ENCODE assay signal across 15 cellular contexts in the genomic region with DNA sequence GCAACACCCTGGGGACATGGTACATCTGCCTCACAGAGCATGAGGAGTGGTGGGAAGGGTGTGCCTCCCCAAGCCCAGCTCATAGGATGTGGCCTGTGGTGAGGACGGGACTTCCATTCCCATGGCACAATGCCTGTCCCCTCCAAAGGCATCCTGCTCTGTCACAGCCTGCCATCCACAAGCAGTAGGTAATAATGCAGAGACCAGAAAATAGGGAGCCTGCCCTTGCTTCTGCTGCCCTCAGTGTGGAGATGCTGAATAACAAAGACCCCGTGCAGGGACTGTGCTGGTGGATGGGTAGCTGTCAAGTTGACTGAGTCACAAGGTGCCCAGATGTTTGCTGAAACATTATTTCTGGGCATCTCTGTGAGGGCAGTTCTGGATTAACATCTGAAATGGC.
DNase-seq lines count a peak whose midpoint lies in the region; ATAC-seq and TF ChIP-seq lines count a peak whose summit lies in the region.
"Had no signal": no experiment of that assay in that cellular context is flagged by ENCODE, and none has a peak within 500 bp of the region (broad histone marks: within the 10 kb centered on the region; RNA-seq: fewer than 3 reads in every experiment).

No MANE protein-coding gene starts in this region.

- H3K27me3 Mint-ChIP-seq in naive thymus-derived CD8-positive, alpha-beta T cell, result peaks cover 0 to 41% (median 18%) of the 10 kb centered on the region in 5 donors

- POLR2A ChIA-PET in HEK293T (lab: Yijun Ruan, JAX), result no interaction called here
- POLR2A ChIA-PET in naive thymus-derived CD8-positive, alpha-beta T cell (lab: Charles Lee), result no interaction called here

- CTCF ChIA-PET in HEK293T (lab: Yijun Ruan, JAX), result no interaction called here

- H3K9me3 ChIP-seq in NT2/D1 (ENCODE audit: insufficient read depth, low read length) (peaks cover 5% of the 10 kb centered on the region; the same call in 1 of the 2 replicates), osteoblast (ENCODE audit: low read depth, low read length) (no peaks in the 10 kb centered on the region), smooth muscle cell (replicated peaks; ENCODE audit: low read depth) (no peaks in the 10 kb centered on the region)

- peak; percentile 20 for TF ChIP-seq CTCF in cardiac fibroblast (IDR thresholded peaks at IDR 0.05; ENCODE audit: low read depth, low read length)
- peak; percentile 7 for TF ChIP-seq CTCF in osteoblast (IDR thresholded peaks at IDR 0.05; ENCODE audit: extremely low read depth, low read depth, low read length)
- no peak for TF ChIP-seq CTCF in smooth muscle cell (IDR thresholded peaks at IDR 0.05; ENCODE audit: borderline replicate concordance, insufficient read depth, poor library complexity, severe bottlenecking)

- in situ Hi-C loops in G401 (cut with HindIII; ENCODE audit: low sequenced_read_pairs), result no loop called here

- no peak overlapping the region for H3K9ac ChIP-seq in NT2/D1 (ENCODE audit: insufficient read length, low read depth)
- H3K9ac ChIP-seq in smooth muscle cell (ENCODE audit: low read depth), result no peak overlapping the region
- H3K9ac ChIP-seq: BLaER1 treated with 17β-estradiol and CSF1 and Interleukin-3, amounts not matched to agents 10 nM and 100 nM had no signal

- no peak overlapping the region for H2AFZ ChIP-seq in osteoblast (ENCODE audit: low read length)
- H2AFZ ChIP-seq in smooth muscle cell (ENCODE audit: low read depth), result no peak overlapping the region

- H3K79me2 ChIP-seq in osteoblast (ENCODE audit: insufficient read depth, low read length) (no peaks in the 10 kb centered on the region), smooth muscle cell (ENCODE audit: low read depth) (no peaks in the 10 kb centered on the region)

- H3K27ac Mint-ChIP-seq in naive thymus-derived CD8-positive, alpha-beta T cell, result no peak overlapping the region
- H3K27ac Mint-ChIP-seq: T-helper 2 cell treated with Interferon-gamma antibody and Interleukin-4, amounts not matched to agents 5 μg/mL and 100 μg/mL, for 36 hours had no signal

- H3K4me1 Mint-ChIP-seq in naive thymus-derived CD8-positive, alpha-beta T cell, result no peaks in the 10 kb centered on the region

- H3K4me3 ChIP-seq in NT2/D1 (ENCODE audit: insufficient read length, low read depth) (no peak overlapping the region), cardiac fibroblast (replicated peaks in 1 of 2; ENCODE audit: low read depth in 2 of 2, low read length in 2 of 2) (no peak overlapping the region), osteoblast (ENCODE audit: insufficient read depth, low read length) (no peak overlapping the region), smooth muscle cell (no peak overlapping the region)
- H3K4me3 ChIP-seq: BLaER1 treated with 17β-estradiol and CSF1 and Interleukin-3, amounts not matched to agents 10 nM and 100 nM; coronary artery; heart right ventricle had no signal

- H3K36me3 ChIP-seq in NT2/D1 (ENCODE audit: insufficient read depth, insufficient read length, low read length) (no peaks in the 10 kb centered on the region), osteoblast (ENCODE audit: insufficient read depth, low read length) (no peaks in the 10 kb centered on the region), smooth muscle cell (ENCODE audit: low read depth) (no peaks in the 10 kb centered on the region)
- H3K36me3 ChIP-seq: BLaER1 treated with 17β-estradiol and CSF1 and Interleukin-3, amounts not matched to agents 10 nM and 100 nM; heart right ventricle had no signal

- 68% methylated on average over 2 of the region's 2 CpGs for WGBS in smooth muscle cell (ENCODE audit: low lambda C conversion rate)

- no peak overlapping the region for H3K4me3 Mint-ChIP-seq in naive thymus-derived CD8-positive, alpha-beta T cell
- H3K4me3 Mint-ChIP-seq: T-helper 2 cell treated with Interferon-gamma antibody and Interleukin-4, amounts not matched to agents 5 μg/mL and 100 μg/mL, for 36 hours had no signal

- H3K4me1 ChIP-seq in NT2/D1 (ENCODE audit: insufficient read depth, insufficient read length), result peaks cover 3% of the 10 kb centered on the region
- H3K4me1 ChIP-seq in osteoblast (ENCODE audit: insufficient read depth, low read length), result no peaks in the 10 kb centered on the region
- peaks cover 5% of the 10 kb centered on the region for H3K4me1 ChIP-seq in smooth muscle cell (ENCODE audit: low read depth)
- H3K4me1 ChIP-seq: BLaER1 treated with 17β-estradiol and CSF1 and Interleukin-3, amounts not matched to agents 10 nM and 100 nM; heart right ventricle had no signal

- no peak for ATAC-seq in naive thymus-derived CD8-positive, alpha-beta T cell
- ATAC-seq: esophagus mucosa had no signal

- H3K27me3 ChIP-seq in NT2/D1 (ENCODE audit: insufficient read depth, insufficient read length) (no peaks in the 10 kb centered on the region), osteoblast (ENCODE audit: insufficient read depth, low read length) (peaks cover 3% of the 10 kb centered on the region), smooth muscle cell (ENCODE audit: low read depth) (no peaks in the 10 kb centered on the region)
- H3K27me3 ChIP-seq: BLaER1 treated with 17β-estradiol and CSF1 and Interleukin-3, amounts not matched to agents 10 nM and 100 nM; heart right ventricle had no signal

- H3K9me3 Mint-ChIP-seq in naive thymus-derived CD8-positive, alpha-beta T cell, result peaks cover 0 to 13% (median 3%) of the 10 kb centered on the region in 9 donors
- H3K9me3 Mint-ChIP-seq: T-helper 2 cell treated with Interferon-gamma antibody and Interleukin-4, amounts not matched to agents 5 μg/mL and 100 μg/mL, for 36 hours had no signal

- H4K20me1 ChIP-seq in osteoblast (ENCODE audit: insufficient read depth, low read length), result no peaks in the 10 kb centered on the region
- H4K20me1 ChIP-seq in smooth muscle cell (ENCODE audit: low read depth), result no peaks in the 10 kb centered on the region
- H4K20me1 ChIP-seq: BLaER1 treated with 17β-estradiol and CSF1 and Interleukin-3, amounts not matched to agents 10 nM and 100 nM had no signal

- H3K36me3 Mint-ChIP-seq in naive thymus-derived CD8-positive, alpha-beta T cell, result peaks cover 0 to 5% (median 0%) of the 10 kb centered on the region in 3 donors

- H3K4me2 ChIP-seq in osteoblast (ENCODE audit: insufficient read depth, low read length) (no peak overlapping the region), smooth muscle cell (no peak overlapping the region)
- H3K4me2 ChIP-seq: BLaER1 treated with 17β-estradiol and CSF1 and Interleukin-3, amounts not matched to agents 10 nM and 100 nM had no signal

- DNase-seq in HEK293T (ENCODE audit: extremely low spot score) (peak; percentile 24), NT2/D1 (ENCODE audit: low read depth, low spot score) (peak; percentile 48), cardiac fibroblast (ENCODE audit: low read depth in 2 of 2) (peak in 1 of 2 donors; percentile 10), osteoblast (ENCODE audit: insufficient read length, low spot score, missing footprints) (no peak), G401 (ENCODE audit: low spot score) (no peak), smooth muscle cell (lab: John Stamatoyannopoulos, UW; ENCODE audit: unreplicated experiment) (no peak)
- no peak for DNase-seq in naive thymus-derived CD8-positive, alpha-beta T cell
- DNase-seq: activated T-cell treated with anti-CD3 and anti-CD28 coated beads, Interleukin-2, amount 50 U/mL, for 48 hours; heart right ventricle; NCI-H1092 treated with DMSO at 0.1 percent for 48 hours; NCI-H345 had no signal

- peaks cover 4% of the 10 kb centered on the region for H3F3A ChIP-seq in smooth muscle cell (ENCODE audit: low read depth)

- H3K27ac ChIP-seq in osteoblast (ENCODE audit: low read depth, low read length), result no peak overlapping the region
- H3K27ac ChIP-seq in smooth muscle cell (ENCODE audit: low read depth), result no peak overlapping the region
- H3K27ac ChIP-seq: BLaER1 treated with 17β-estradiol and CSF1 and Interleukin-3, amounts not matched to agents 10 nM and 100 nM; coronary artery; heart right ventricle had no signal

TF ChIP-seq in HEK293T, 16 proteins besides CTCF, POLR2A, EP300 and RAD21:
- TF ChIP-seq TARDBP (IDR thresholded peaks at IDR 0.05), result no peak
- no peak for TF ChIP-seq FOXK2 (IDR thresholded peaks at IDR 0.05)
- no peak for TF ChIP-seq L3MBTL2 (conservative IDR thresholded peaks at IDR 0.05)
- no peak for TF ChIP-seq BHLHE40 (IDR thresholded peaks at IDR 0.05; ENCODE audit: borderline replicate concordance)
- TF ChIP-seq ARNT (IDR thresholded peaks at IDR 0.05), result no peak
- no peak for TF ChIP-seq ZNF384 (IDR thresholded peaks at IDR 0.05)

Comparison
In these comparisons a context has a peak if more than half of its experiments do, and no peak if none do; other contexts are left out.
1. DNase-seq: peak in HEK293T (single experiment) and NT2/D1 (single experiment); none in osteoblast (single experiment), G401 (single experiment), smooth muscle cell (single experiment) and naive thymus-derived CD8-positive, alpha-beta T cell (0 of 10).